In the genomic region with DNA sequence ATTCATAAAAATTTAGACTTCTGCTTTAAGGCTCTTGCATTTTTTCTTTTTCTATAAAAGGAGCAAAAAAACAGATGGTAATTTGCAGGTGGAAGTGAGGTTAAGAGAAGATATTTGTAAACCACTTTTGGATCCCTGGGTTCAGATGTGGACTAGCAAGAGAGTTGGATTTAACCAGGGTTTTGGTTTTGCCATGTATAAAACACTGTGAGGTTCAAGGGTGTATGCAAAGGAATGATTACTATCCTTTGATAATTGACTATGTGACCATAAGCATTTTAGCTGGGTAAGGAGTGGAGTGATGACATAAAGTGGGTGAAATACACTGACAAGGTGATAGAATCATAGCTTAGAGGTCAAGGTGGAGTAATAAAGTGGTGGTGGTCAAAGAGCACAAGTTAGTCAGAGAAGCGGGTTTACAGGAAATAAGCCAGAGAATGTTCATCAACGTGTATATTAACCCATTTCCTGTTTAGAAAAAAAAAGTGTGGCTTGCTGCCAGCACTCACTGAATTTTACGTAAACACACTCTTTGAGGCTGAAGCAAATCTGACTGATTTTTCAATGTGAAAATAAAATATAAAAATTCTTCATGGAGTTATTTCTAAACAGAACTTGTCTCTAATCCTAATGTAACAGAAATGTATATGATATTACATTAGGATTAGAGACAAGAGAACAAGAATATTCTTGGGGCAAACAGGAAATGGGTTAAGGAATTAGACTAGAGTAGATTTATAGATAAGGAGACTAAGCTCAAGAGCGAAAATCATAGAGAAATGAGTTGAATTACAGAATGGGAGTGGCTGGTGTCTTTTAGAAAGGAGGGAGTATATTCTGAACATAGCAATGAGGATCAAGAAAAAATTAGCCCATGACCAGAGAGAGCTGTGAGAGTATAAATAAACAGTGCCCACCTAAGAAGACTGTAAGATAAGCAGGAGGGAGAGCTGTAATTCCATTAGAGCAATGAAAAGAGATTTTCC, we compare ENCODE assay signal across 8 cellular contexts.
DNase-seq lines count a peak whose midpoint lies in the region; ATAC-seq lines count a peak whose summit lies in the region.

No MANE protein-coding gene starts in this region.

- DNase-seq in AML-193 (lab: John Stamatoyannopoulos, UW) (peak; percentile 15 to 34), T-helper 22 cell (ENCODE audit: low read depth) (peak; percentile 4), kidney glomerular epithelial cell (lab: John Stamatoyannopoulos, UW) (peak; percentile 28), cardiac septum (ENCODE audit: low spot score) (no peak), ureter (ENCODE audit: low spot score) (no peak), occipital lobe (lab: John Stamatoyannopoulos, UW) (no peak)

- ATAC-seq in GM18909 (IDR thresholded peaks at IDR 0.05; ENCODE audit: poor library complexity, unreplicated experiment) (peak; percentile 92), HG03280 (IDR thresholded peaks at IDR 0.05; ENCODE audit: unreplicated experiment) (peak; percentile 65)

- intact Hi-C loops in cardiac septum (cut with DNase I) = no loop called here

Comparison
In these comparisons a context has a peak if more than half of its experiments do, and no peak if none do; other contexts are left out.
1. DNase-seq: peak in AML-193 (2 of 2), T-helper 22 cell (single experiment) and kidney glomerular epithelial cell (single experiment); none in cardiac septum (single experiment), ureter (single experiment) and occipital lobe (single experiment).